10 cellular contexts compared by ENCODE assay signal in genomic region chr9:121895836-121896544, GRCh38.
DNase-seq lines count a peak whose midpoint lies in the region; ATAC-seq, FAIRE-seq and TF ChIP-seq lines count a peak whose summit lies in the region.
"Had no signal": no experiment of that assay in that cellular context is flagged by ENCODE, and none has a peak within 500 bp of the region (broad histone marks: within the 10 kb centered on the region; RNA-seq: fewer than 3 reads in every experiment).

No MANE protein-coding gene starts in this region.

- in situ Hi-C loops in Panc1 (cut with HindIII; ENCODE audit: low pct_unique_long_range_greater_than_20kb, low sequenced_read_pairs) = no loop called here

- no peaks in the 10 kb centered on the region for H3K36me3 ChIP-seq in Panc1 (ENCODE audit: control insufficient read depth, insufficient read depth, low read length)

- no peaks in the 10 kb centered on the region for H3K27me3 Mint-ChIP-seq in progenitor cell of endocrine pancreas

- no peak overlapping the region for H3K27ac ChIP-seq in Panc1 (ENCODE audit: low read length)

- no peaks in the 10 kb centered on the region for H3K27me3 ChIP-seq in Panc1 (ENCODE audit: control insufficient read depth, insufficient read depth, low read length)

- H3K27ac Mint-ChIP-seq in progenitor cell of endocrine pancreas = peak overlapping the region; percentile 49
- H3K27ac Mint-ChIP-seq: mesothelial cell of epicardium had no signal

- H3K9me3 Mint-ChIP-seq in progenitor cell of endocrine pancreas (ENCODE audit: low read depth) = peaks cover 9% of the 10 kb centered on the region

- TF ChIP-seq POLR2A in GM12891 (IDR thresholded peaks at IDR 0.05; ENCODE audit: low read depth, low read length) (no peak), GM18505 (IDR thresholded peaks at IDR 0.05; ENCODE audit: borderline replicate concordance, extremely low read depth, insufficient read depth, insufficient read length) (no peak)

- intact Hi-C loops in Panc1 (cut with micrococcal nuclease; ENCODE audit: unreplicated experiment) = no loop called here

- DNase-seq in GM12891 (ENCODE audit: insufficient read length, low spot score) = no peak
- no peak for DNase-seq in Panc1 (ENCODE audit: low read depth, low spot score)
- no peak for DNase-seq in epithelial cell of proximal tubule (ENCODE audit: low read depth)
- DNase-seq in progenitor cell of endocrine pancreas (ENCODE audit: low spot score, unreplicated experiment) = no peak
- DNase-seq: GDM1 had no signal

- H3K36me3 Mint-ChIP-seq in progenitor cell of endocrine pancreas (ENCODE audit: insufficient read depth) = no peaks in the 10 kb centered on the region

- ATAC-seq in Panc1 = peak; percentile 83
- no peak for ATAC-seq in GM18505 (IDR thresholded peaks at IDR 0.05; ENCODE audit: unreplicated experiment)
- ATAC-seq in HG02870 (IDR thresholded peaks at IDR 0.05; ENCODE audit: unreplicated experiment) = no peak
- no peak for ATAC-seq in GM21576 (IDR thresholded peaks at IDR 0.05; ENCODE audit: unreplicated experiment)

- BruUV-seq in Panc1 (replicated peaks; lab: Mats Ljungman, UMichigan) = no TSS peak

- no peaks in the 10 kb centered on the region for H3K4me1 Mint-ChIP-seq in progenitor cell of endocrine pancreas (ENCODE audit: low read depth)

- H3K9me3 ChIP-seq in Panc1 (ENCODE audit: control insufficient read depth, insufficient read depth, low read depth, low read length) = no peaks in the 10 kb centered on the region

- no peaks in the 10 kb centered on the region for H3K4me1 ChIP-seq in Panc1 (ENCODE audit: control insufficient read depth, insufficient read depth, low read length)

- peak; percentile 40 for FAIRE-seq in GM12891 (lab: Jason Lieb, UNC)
- FAIRE-seq: endometrium had no signal

- H3K4me3 Mint-ChIP-seq in progenitor cell of endocrine pancreas (ENCODE audit: low read depth) = no peak overlapping the region
- H3K4me3 Mint-ChIP-seq: mesothelial cell of epicardium had no signal

- TF ChIP-seq CTCF in Panc1 (IDR thresholded peaks at IDR 0.05) (no peak), epithelial cell of proximal tubule (conservative IDR thresholded peaks at IDR 0.05; ENCODE audit: low read depth, low read length) (peak; percentile 9), progenitor cell of endocrine pancreas (IDR thresholded peaks at IDR 0.05; ENCODE audit: unreplicated experiment) (no peak)

- H3K4me3 ChIP-seq in Panc1 (ENCODE audit: low read depth in 2 of 2, low read length in 2 of 2) (no peak overlapping the region), epithelial cell of proximal tubule (ENCODE audit: low read depth, low read length) (no peak overlapping the region)

- CTCF ChIA-PET in Panc1 (lab: Charles Lee) = interaction anchor here (0.5 kb wide), 1 partner anchor 44 kb away, joined by 5 read pairs; no protein-coding TSS in a partner anchor

- POLR2A ChIA-PET in Panc1 (lab: Charles Lee) = no interaction called here

TF ChIP-seq in GM12891, 5 proteins besides CTCF, POLR2A, EP300 and RAD21:
- TF ChIP-seq PAX5 (IDR thresholded peaks at IDR 0.05; ENCODE audit: insufficient read depth, low read length, severe bottlenecking) (no peak), POLR2AphosphoS5 (IDR thresholded peaks at IDR 0.05; ENCODE audit: low read depth, low read length) (no peak), TAF1 (IDR thresholded peaks at IDR 0.05; ENCODE audit: low read depth, low read length) (no peak), SPI1 (IDR thresholded peaks at IDR 0.05; ENCODE audit: low read depth, low read length) (no peak), POU2F2 (IDR thresholded peaks at IDR 0.05; ENCODE audit: low read depth, low read length) (no peak)
